8 cellular contexts compared by ENCODE assay signal in the genomic region with DNA sequence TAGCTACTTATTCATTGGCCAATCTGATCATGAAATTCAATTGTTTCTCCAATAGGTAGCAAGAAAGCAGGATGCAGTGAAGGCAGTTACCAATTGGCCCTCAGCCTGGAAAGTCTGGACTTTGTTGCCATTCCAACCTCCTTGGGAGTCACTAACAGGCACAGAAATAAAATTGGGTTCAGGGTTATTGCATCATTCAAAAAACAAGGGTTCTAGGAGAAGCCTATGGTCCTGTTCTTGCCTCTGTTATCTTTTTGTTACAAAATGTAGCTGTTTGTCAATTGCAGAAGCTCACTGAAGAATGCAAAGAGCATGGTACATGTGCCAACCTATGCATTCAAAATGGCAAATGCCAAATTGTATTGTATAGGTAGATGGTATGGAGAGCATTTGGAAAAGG.
"Had no signal": no experiment of that assay in that cellular context is flagged by ENCODE, and none has a peak within 500 bp of the region (broad histone marks: within the 10 kb centered on the region; RNA-seq: fewer than 3 reads in every experiment).

No MANE protein-coding gene starts in this region.

- H3K27ac ChIP-seq: HL-60 had no signal

- ATAC-seq: GM23338, HCT116 had no signal

- H3K9me3 Mint-ChIP-seq: HFFc6 had no signal

- H3K4me3 ChIP-seq: GM23338, HAP-1 had no signal

- DNase-seq: H7, HFFc6, KG1 had no signal

- H3K4me3 Mint-ChIP-seq: GM23338, HFFc6, IgD-negative memory B cell had no signal

- H3K4me2 ChIP-seq: GM23338 had no signal

- H3K4me1 ChIP-seq: HAP-1 had no signal

- H3K9me3 ChIP-seq: HAP-1 had no signal

- H3K36me3 ChIP-seq: HAP-1 had no signal

- H3K27ac Mint-ChIP-seq: GM23338, HFFc6, IgD-negative memory B cell had no signal

- H2AFZ ChIP-seq: GM23338 had no signal
